Comparison of ENCODE assay signal across 25 cellular contexts in the genomic region with DNA sequence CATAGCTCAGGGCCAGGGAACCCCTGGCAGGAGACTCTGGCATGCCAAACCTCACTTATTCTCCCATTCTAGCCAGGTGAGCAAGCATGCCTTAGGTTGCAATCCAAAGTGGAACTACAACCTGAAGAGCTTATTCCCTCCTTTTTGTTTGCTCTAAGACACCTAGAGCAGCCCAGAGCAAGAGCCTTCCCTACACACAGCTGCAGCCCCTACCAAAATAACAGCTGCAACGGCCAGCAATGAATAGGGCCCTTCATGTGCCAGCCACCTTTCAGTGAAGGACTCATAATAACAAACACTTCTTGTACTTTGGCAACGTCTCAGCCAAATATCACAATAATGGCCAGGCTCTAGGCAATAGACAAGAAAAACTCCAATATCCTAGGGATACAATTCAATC.
"Had no signal": no experiment of that assay in that cellular context is flagged by ENCODE, and none has a peak within 500 bp of the region (broad histone marks: within the 10 kb centered on the region; RNA-seq: fewer than 3 reads in every experiment).

No MANE protein-coding gene starts in this region.

- H3K27me3 ChIP-seq: body of pancreas, colonic mucosa, gastrocnemius medialis, pancreas, suprapubic skin, tibial nerve had no signal

- H3K36me3 ChIP-seq: colonic mucosa, gastrocnemius medialis, pancreas, suprapubic skin, tibial nerve had no signal

- H3K27ac Mint-ChIP-seq: activated CD4-positive, alpha-beta T cell treated with anti-CD3 and anti-CD28 coated beads for 36 hours; activated CD8-positive, alpha-beta memory T cell treated with anti-CD3 and anti-CD28 coated beads, Interleukin-2, amount 10 ng/mL, durations not matched to agents 7 days and 5 days; activated CD8-positive, alpha-beta T cell treated with anti-CD3 and anti-CD28 coated beads, Interleukin-2, amount 10 ng/mL, durations not matched to agents 7 days and 5 days; activated naive CD8-positive, alpha-beta T cell; mesothelial cell of epicardium; naive thymus-derived CD4-positive, alpha-beta T cell; T-helper 2 cell treated with Interferon-gamma antibody and Interleukin-4, amounts not matched to agents 5 μg/mL and 100 μg/mL, for 36 hours had no signal

- H3K36me3 Mint-ChIP-seq: activated CD8-positive, alpha-beta memory T cell treated with anti-CD3 and anti-CD28 coated beads, Interleukin-2, amount 10 ng/mL, durations not matched to agents 7 days and 5 days; activated naive CD8-positive, alpha-beta T cell; mesothelial cell of epicardium; naive thymus-derived CD4-positive, alpha-beta T cell had no signal

- H3K4me1 Mint-ChIP-seq: activated CD4-positive, alpha-beta T cell treated with anti-CD3 and anti-CD28 coated beads for 36 hours; activated CD8-positive, alpha-beta memory T cell treated with anti-CD3 and anti-CD28 coated beads, Interleukin-2, amount 10 ng/mL, durations not matched to agents 7 days and 5 days; mesothelial cell of epicardium; naive thymus-derived CD4-positive, alpha-beta T cell had no signal

- H3K4me3 Mint-ChIP-seq: activated CD4-positive, alpha-beta T cell treated with anti-CD3 and anti-CD28 coated beads for 36 hours; activated CD8-positive, alpha-beta memory T cell treated with anti-CD3 and anti-CD28 coated beads, Interleukin-2, amount 10 ng/mL, durations not matched to agents 7 days and 5 days; activated CD8-positive, alpha-beta T cell treated with anti-CD3 and anti-CD28 coated beads, Interleukin-2, amount 10 ng/mL, durations not matched to agents 7 days and 5 days; activated naive CD8-positive, alpha-beta T cell; mesothelial cell of epicardium; naive thymus-derived CD4-positive, alpha-beta T cell; neural crest cell; T-helper 2 cell treated with Interferon-gamma antibody and Interleukin-4, amounts not matched to agents 5 μg/mL and 100 μg/mL, for 36 hours had no signal

- H3K9me3 ChIP-seq: body of pancreas, colonic mucosa, gastrocnemius medialis, pancreas, psoas muscle, suprapubic skin, tibial nerve had no signal

- H3K27ac ChIP-seq: body of pancreas, colonic mucosa, gastrocnemius medialis, pancreas, psoas muscle, suprapubic skin, tibial nerve had no signal

- H3K9me3 Mint-ChIP-seq: mesothelial cell of epicardium; neural crest cell; T-helper 2 cell treated with Interferon-gamma antibody and Interleukin-4, amounts not matched to agents 5 μg/mL and 100 μg/mL, for 36 hours had no signal

- ATAC-seq: activated CD4-positive, alpha-beta T cell treated with anti-CD3 and anti-CD28 coated beads for 36 hours; activated CD8-positive, alpha-beta memory T cell treated with anti-CD3 and anti-CD28 coated beads, Interleukin-2, amount 10 ng/mL, durations not matched to agents 7 days and 5 days; activated CD8-positive, alpha-beta T cell treated with anti-CD3 and anti-CD28 coated beads, Interleukin-2, amount 10 ng/mL, durations not matched to agents 7 days and 5 days; body of pancreas; gastrocnemius medialis; left cardiac atrium; naive thymus-derived CD4-positive, alpha-beta T cell; pancreas; psoas muscle had no signal

- DNase-seq: activated CD4-positive, alpha-beta T cell treated with anti-CD3 and anti-CD28 coated beads for 36 hours; activated CD4-positive, CD25-positive, alpha-beta regulatory T cell; activated CD8-positive, alpha-beta memory T cell treated with anti-CD3 and anti-CD28 coated beads, Interleukin-2, amount 10 ng/mL, durations not matched to agents 7 days and 5 days; activated CD8-positive, alpha-beta T cell treated with anti-CD3 and anti-CD28 coated beads, Interleukin-2, amount 10 ng/mL, durations not matched to agents 7 days and 5 days; activated naive CD4-positive, alpha-beta T cell treated with Interleukin-2 at 50 U/mL for 16 hours; activated T-cell treated with anti-CD3 and anti-CD28 coated beads, Interleukin-2, amount 50 U/mL, for 48 hours; aorta; body of pancreas; colonic mucosa; effector CD8-positive, alpha-beta T cell; erythroblast; gastrocnemius medialis; hippocampal formation; left cardiac atrium; mammary epithelial cell; naive thymus-derived CD4-positive, alpha-beta T cell; pancreas; psoas muscle; stimulated activated naive CD4-positive, alpha-beta T cell had no signal

- H3K4me3 ChIP-seq: body of pancreas, colonic mucosa, gastrocnemius medialis, pancreas, psoas muscle, suprapubic skin, tibial nerve had no signal

- H3K4me1 ChIP-seq: body of pancreas, colonic mucosa, gastrocnemius medialis, pancreas, psoas muscle, suprapubic skin, tibial nerve had no signal
